In genomic region chr11:127624455-127624854, GRCh38 we compare ENCODE assay signal across 24 cellular contexts.
DNase-seq lines count a peak whose midpoint lies in the region; ATAC-seq and TF ChIP-seq lines count a peak whose summit lies in the region.
"Had no signal": no experiment of that assay in that cellular context is flagged by ENCODE, and none has a peak within 500 bp of the region (broad histone marks: within the 10 kb centered on the region; RNA-seq: fewer than 3 reads in every experiment).

No MANE protein-coding gene starts in this region.

- H3K9ac ChIP-seq in fibroblast of lung (ENCODE audit: insufficient read depth, low read length) = no peak overlapping the region

- no peaks in the 10 kb centered on the region for H3K4me1 ChIP-seq in fibroblast of lung (ENCODE audit: control insufficient read depth, extremely low read depth, insufficient read depth, low read length)
- H3K4me1 ChIP-seq: colonic mucosa, prostate gland, stomach had no signal

- H3K4me3 Mint-ChIP-seq in activated CD4-positive, alpha-beta T cell treated with anti-CD3 and anti-CD28 coated beads, Interleukin-2, amount 10 ng/mL, durations not matched to agents 7 days and 5 days = no peak overlapping the region
- H3K4me3 Mint-ChIP-seq: activated naive CD8-positive, alpha-beta T cell treated with anti-CD3 and anti-CD28 coated beads for 36 hours; activated T-helper 1 cell treated with anti-CD3 and anti-CD28 coated beads, Interleukin-12 subunit alpha, Interleukin-12 subunit beta, Interleukin-2, Interleukin-4 antibody, amounts not matched to agents 30 ng/mL and 10 ng/mL and 1 ng/mL, durations not matched to agents 14 hours and 24 hours and 36 hours; memory B cell; naive thymus-derived CD8-positive, alpha-beta T cell had no signal

- H3K4me1 Mint-ChIP-seq in activated CD4-positive, alpha-beta T cell treated with anti-CD3 and anti-CD28 coated beads, Interleukin-2, amount 10 ng/mL, durations not matched to agents 7 days and 5 days = no peaks in the 10 kb centered on the region
- H3K4me1 Mint-ChIP-seq: activated naive CD8-positive, alpha-beta T cell treated with anti-CD3 and anti-CD28 coated beads for 36 hours; memory B cell; naive thymus-derived CD8-positive, alpha-beta T cell had no signal

- CTCF ChIA-PET in activated CD4-positive, alpha-beta T cell treated with anti-CD3 and anti-CD28 coated beads, Interleukin-2, amount 10 ng/mL, durations not matched to agents 7 days and 5 days (lab: Charles Lee) = no interaction called here

- no peaks in the 10 kb centered on the region for H3K9me3 Mint-ChIP-seq in activated CD4-positive, alpha-beta T cell treated with anti-CD3 and anti-CD28 coated beads, Interleukin-2, amount 10 ng/mL, durations not matched to agents 7 days and 5 days
- H3K9me3 Mint-ChIP-seq: activated naive CD8-positive, alpha-beta T cell treated with anti-CD3 and anti-CD28 coated beads for 36 hours; activated T-helper 1 cell treated with anti-CD3 and anti-CD28 coated beads, Interleukin-12 subunit alpha, Interleukin-12 subunit beta, Interleukin-2, Interleukin-4 antibody, amounts not matched to agents 30 ng/mL and 10 ng/mL and 1 ng/mL, durations not matched to agents 14 hours and 24 hours and 36 hours; memory B cell had no signal

- H3K4me2 ChIP-seq in fibroblast of lung (ENCODE audit: extremely low read depth, insufficient read depth, low read length) = no peak overlapping the region
- H3K4me2 ChIP-seq: PC-9 had no signal

- DNase-seq in NCI-H1694 treated with DMSO at 0.1 percent for 48 hours (lab: John Stamatoyannopoulos, UW) (peak; percentile 4), NCI-H1694 (lab: John Stamatoyannopoulos, UW) (no peak), LHCN-M2 (ENCODE audit: low read depth) (peak; percentile 23), fibroblast of lung (ENCODE audit: low read depth in 2 of 2) (peak; percentile 28 to 47), occipital lobe (lab: John Stamatoyannopoulos, UW) (peak; percentile 15)
- DNase-seq in activated CD4-positive, alpha-beta T cell treated with anti-CD3 and anti-CD28 coated beads, Interleukin-2, amount 10 ng/mL, durations not matched to agents 7 days and 5 days = no peak
- no peak for DNase-seq in activated effector memory CD4-positive, alpha-beta T cell treated with anti-CD3 and anti-CD28 coated beads, Interleukin-2, amount 50 U/mL, for 16 hours
- DNase-seq: activated naive CD8-positive, alpha-beta T cell treated with anti-CD3 and anti-CD28 coated beads for 36 hours; colonic mucosa; GF-D8; naive thymus-derived CD8-positive, alpha-beta T cell; NCI-H2081 treated with DMSO at 0.1 percent for 48 hours; NCI-H748 treated with DMSO at 0.1 percent for 48 hours; PC-9; stimulated activated CD4-positive, alpha-beta T cell treated with anti-CD3 and anti-CD28 coated beads, Interleukin-4, amount 100 ng/mL, for 24 hours; stomach had no signal

- no peaks in the 10 kb centered on the region for H3K27me3 Mint-ChIP-seq in activated CD4-positive, alpha-beta T cell treated with anti-CD3 and anti-CD28 coated beads, Interleukin-2, amount 10 ng/mL, durations not matched to agents 7 days and 5 days
- H3K27me3 Mint-ChIP-seq: activated naive CD8-positive, alpha-beta T cell treated with anti-CD3 and anti-CD28 coated beads for 36 hours; memory B cell had no signal

- POLR2A ChIA-PET in activated CD4-positive, alpha-beta T cell treated with anti-CD3 and anti-CD28 coated beads, Interleukin-2, amount 10 ng/mL, durations not matched to agents 7 days and 5 days (lab: Charles Lee) = no interaction called here

- H3K27me3 ChIP-seq in fibroblast of lung (ENCODE audit: control insufficient read depth, insufficient read depth, low read length) = no peaks in the 10 kb centered on the region
- H3K27me3 ChIP-seq: body of pancreas, colonic mucosa, stomach had no signal

- no peak for TF ChIP-seq CTCF in fibroblast of lung (conservative IDR thresholded peaks at IDR 0.05 in 1 of 2, IDR thresholded peaks at IDR 0.05 in 1 of 2; ENCODE audit: low read depth in 1 of 2, low read length in 2 of 2)

- H3K9me3 ChIP-seq in fibroblast of lung (ENCODE audit: control insufficient read depth, insufficient read depth, low read depth, low read length) = no peaks in the 10 kb centered on the region
- H3K9me3 ChIP-seq: body of pancreas, colonic mucosa, prostate gland had no signal

- H3K27ac ChIP-seq in fibroblast of lung (ENCODE audit: insufficient read depth, low read length) = no peak overlapping the region
- H3K27ac ChIP-seq: body of pancreas, colonic mucosa, PC-9, prostate gland, stomach had no signal

- no peaks in the 10 kb centered on the region for H3K36me3 Mint-ChIP-seq in activated CD4-positive, alpha-beta T cell treated with anti-CD3 and anti-CD28 coated beads, Interleukin-2, amount 10 ng/mL, durations not matched to agents 7 days and 5 days (ENCODE audit: low read depth)
- H3K36me3 Mint-ChIP-seq: activated naive CD8-positive, alpha-beta T cell treated with anti-CD3 and anti-CD28 coated beads for 36 hours; memory B cell; naive thymus-derived CD8-positive, alpha-beta T cell had no signal

- ATAC-seq in GM18498 (IDR thresholded peaks at IDR 0.05; ENCODE audit: unreplicated experiment) = no peak
- ATAC-seq: activated CD4-positive, CD25-positive, alpha-beta regulatory T cell treated with anti-CD3 and anti-CD28 coated beads, Interleukin-2, amount 50 U/mL, for 24 hours; body of pancreas; HCT116; naive thymus-derived CD8-positive, alpha-beta T cell; SK-N-SH treated with all-trans-retinoic acid at 6 μM for 48 hours had no signal

- H3K4me3 ChIP-seq in fibroblast of lung (replicated peaks in 1 of 4; ENCODE audit: control extremely low read depth in 1 of 4, insufficient read depth in 1 of 4, low read depth in 3 of 4, low read length in 4 of 4) = no peak overlapping the region
- H3K4me3 ChIP-seq: body of pancreas, colonic mucosa, PC-9, prostate gland, stomach had no signal

- no peaks in the 10 kb centered on the region for H4K20me1 ChIP-seq in fibroblast of lung (ENCODE audit: control insufficient read depth, extremely low read depth, insufficient read depth, low read length)

- no peak overlapping the region for H2AFZ ChIP-seq in fibroblast of lung (ENCODE audit: low read length)
- H2AFZ ChIP-seq: PC-9 had no signal

- H3K36me3 ChIP-seq in fibroblast of lung (ENCODE audit: control insufficient read depth, insufficient read depth, low read length) = no peaks in the 10 kb centered on the region
- H3K36me3 ChIP-seq: colonic mucosa, prostate gland, stomach had no signal

- no peaks in the 10 kb centered on the region for H3K79me2 ChIP-seq in fibroblast of lung (ENCODE audit: control insufficient read depth, insufficient read depth, low read length)

- H3K27ac Mint-ChIP-seq in activated CD4-positive, alpha-beta T cell treated with anti-CD3 and anti-CD28 coated beads, Interleukin-2, amount 10 ng/mL, durations not matched to agents 7 days and 5 days = no peak overlapping the region
- H3K27ac Mint-ChIP-seq: activated naive CD8-positive, alpha-beta T cell treated with anti-CD3 and anti-CD28 coated beads for 36 hours; activated T-helper 1 cell treated with anti-CD3 and anti-CD28 coated beads, Interleukin-12 subunit alpha, Interleukin-12 subunit beta, Interleukin-2, Interleukin-4 antibody, amounts not matched to agents 30 ng/mL and 10 ng/mL and 1 ng/mL, durations not matched to agents 14 hours and 24 hours and 36 hours; memory B cell; naive thymus-derived CD8-positive, alpha-beta T cell had no signal

Comparison
In these comparisons a context has a peak if more than half of its experiments do, and no peak if none do; other contexts are left out.
1. DNase-seq: peak in NCI-H1694 treated with DMSO at 0.1 percent for 48 hours (single experiment), LHCN-M2 (single experiment), fibroblast of lung (2 of 2) and occipital lobe (single experiment); none in NCI-H1694 (single experiment), activated CD4-positive, alpha-beta T cell treated with anti-CD3 and anti-CD28 coated beads, Interleukin-2, amount 10 ng/mL, durations not matched to agents 7 days and 5 days (single experiment) and activated effector memory CD4-positive, alpha-beta T cell treated with anti-CD3 and anti-CD28 coated beads, Interleukin-2, amount 50 U/mL, for 16 hours (single experiment).